In the genomic region with DNA sequence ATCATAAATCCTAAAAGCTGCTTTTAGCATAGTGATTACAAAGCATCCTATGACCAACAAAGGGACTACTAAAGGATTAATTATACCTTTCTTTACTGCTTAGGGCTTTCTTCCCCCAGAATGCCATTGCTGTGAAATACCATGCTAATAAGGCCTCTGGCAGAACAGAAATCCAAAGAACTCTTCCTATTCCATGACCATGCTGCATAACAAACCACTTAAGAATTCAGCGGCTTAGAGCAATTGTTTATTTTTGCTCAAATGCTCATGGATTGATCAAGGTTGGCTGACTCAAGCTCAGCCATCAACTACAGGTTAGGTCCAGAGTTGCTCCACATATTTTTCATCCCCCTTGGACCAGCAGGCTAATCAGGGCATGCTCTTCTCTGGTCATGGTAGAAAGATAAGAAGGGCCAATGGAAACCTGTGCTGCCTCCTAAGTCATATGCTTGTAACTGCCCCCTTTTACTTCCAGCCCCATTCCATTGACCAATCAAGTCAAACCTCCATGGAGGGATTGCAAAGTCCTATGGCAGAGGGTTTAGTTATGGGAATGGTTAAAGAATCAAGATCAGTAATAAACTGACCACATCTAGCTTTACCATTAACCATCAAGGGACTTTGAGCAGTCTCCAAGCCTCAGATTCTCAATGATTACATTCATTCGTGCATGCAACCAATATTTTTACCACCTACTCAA, we compare ENCODE assay signal across 29 cellular contexts.
"Had no signal": no experiment of that assay in that cellular context is flagged by ENCODE, and none has a peak within 500 bp of the region (broad histone marks: within the 10 kb centered on the region; RNA-seq: fewer than 3 reads in every experiment).

No MANE protein-coding gene starts in this region.

- H3K4me3 ChIP-seq: gastroesophageal sphincter, heart left ventricle, hepatocyte, lower lobe of right lung, ovary, psoas muscle, right lobe of liver, stomach, tibial artery had no signal

- ATAC-seq: esophagus mucosa; foreskin keratinocyte; gastroesophageal sphincter; heart left ventricle; left ventricle myocardium superior; lower lobe of right lung; naive thymus-derived CD8-positive, alpha-beta T cell; right lobe of liver had no signal

- H3K36me3 ChIP-seq: gastroesophageal sphincter, heart left ventricle, lower lobe of right lung, ovary, right lobe of liver, stomach, tibial artery had no signal

- H3K4me3 Mint-ChIP-seq: dendritic cell treated with granulocyte-macrophage colony-stimulating factor and Interleukin-4, amounts not matched to agents 40 ng/mL and 50 ng/mL, for 4 days; endodermal cell; naive thymus-derived CD8-positive, alpha-beta T cell; nephron progenitor cell; type B pancreatic cell had no signal

- H3K4me2 ChIP-seq: hepatocyte had no signal

- DNase-seq: effector CD8-positive, alpha-beta T cell; endodermal cell; foreskin keratinocyte; heart left ventricle; islet precursor cell; kidney glomerular epithelial cell; left ventricle myocardium superior; lower lobe of right lung; naive thymus-derived CD8-positive, alpha-beta T cell; nephron progenitor cell; occipital lobe; ovary; posterior cingulate gyrus; retina; right lobe of liver; small intestine; stimulated activated CD4-positive, alpha-beta T cell treated with anti-CD3 and anti-CD28 coated beads, Interleukin-15, amount 100 ng/mL, for 24 hours; stimulated activated CD4-positive, alpha-beta T cell treated with anti-CD3 and anti-CD28 coated beads, Interleukin-2, amount 100 ng/mL, for 48 hours; stimulated activated naive CD4-positive, alpha-beta T cell; stomach; tibial artery had no signal

- H3K79me2 ChIP-seq: hepatocyte had no signal

- H3K4me1 Mint-ChIP-seq: endodermal cell; naive thymus-derived CD8-positive, alpha-beta T cell; nephron progenitor cell had no signal

- H3K9me3 Mint-ChIP-seq: endodermal cell, nephron progenitor cell, type B pancreatic cell had no signal

- H3K9me3 ChIP-seq: gastroesophageal sphincter, lower lobe of right lung, ovary, psoas muscle, right lobe of liver, stomach, tibial artery had no signal

- H3K27me3 Mint-ChIP-seq: dendritic cell treated with granulocyte-macrophage colony-stimulating factor and Interleukin-4, amounts not matched to agents 40 ng/mL and 50 ng/mL, for 4 days; type B pancreatic cell had no signal

- FAIRE-seq: colon, small intestine had no signal

- H3K27me3 ChIP-seq: foreskin keratinocyte, gastroesophageal sphincter, heart left ventricle, hepatocyte, ovary, right lobe of liver, stomach, tibial artery had no signal

- H3K36me3 Mint-ChIP-seq: naive thymus-derived CD8-positive, alpha-beta T cell had no signal

- H3K27ac ChIP-seq: epithelial cell of prostate, foreskin keratinocyte, gastroesophageal sphincter, heart left ventricle, hepatocyte, lower lobe of right lung, ovary, psoas muscle, right lobe of liver, stomach, tibial artery had no signal

- H2AFZ ChIP-seq: hepatocyte had no signal

- H3K27ac Mint-ChIP-seq: dendritic cell treated with granulocyte-macrophage colony-stimulating factor and Interleukin-4, amounts not matched to agents 40 ng/mL and 50 ng/mL, for 4 days; endodermal cell; naive thymus-derived CD8-positive, alpha-beta T cell; nephron progenitor cell; type B pancreatic cell had no signal

- H3K4me1 ChIP-seq: foreskin keratinocyte, gastroesophageal sphincter, heart left ventricle, lower lobe of right lung, psoas muscle, right lobe of liver, stomach had no signal
